In the genomic region with DNA sequence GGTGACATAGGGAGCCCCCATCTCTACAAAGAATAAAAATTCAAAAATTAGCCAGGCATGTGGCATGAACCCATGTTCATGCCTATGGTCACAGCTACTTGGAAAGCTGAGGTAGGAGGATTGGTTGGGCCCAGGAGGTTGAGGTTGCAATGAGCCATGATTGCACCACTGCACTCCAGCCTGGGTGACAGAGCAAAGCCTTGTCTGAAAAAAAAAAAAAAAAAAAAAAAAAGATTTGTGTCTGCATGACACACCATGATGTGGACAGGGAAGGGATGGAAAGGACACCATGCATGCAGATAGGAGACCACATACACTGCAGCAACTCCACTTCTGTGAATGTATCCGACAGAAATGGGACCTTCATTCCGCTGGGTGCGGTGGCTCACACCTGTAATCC, we compare ENCODE assay signal across 25 cellular contexts. TPM values are rescaled to one million over a fixed set of nuclear protein-coding genes. Genes with fewer than 3 reads are reported as not detected.
A peak's percentile ranks its signal among the peaks of the same experiment; 100 is the strongest.
DNase-seq lines count a peak whose midpoint lies in the region; ATAC-seq, FAIRE-seq and TF ChIP-seq lines count a peak whose summit lies in the region.
"Had no signal": no experiment of that assay in that cellular context is flagged by ENCODE, and none has a peak within 500 bp of the region (broad histone marks: within the 10 kb centered on the region; RNA-seq: fewer than 3 reads in every experiment).

No MANE protein-coding gene starts in this region.

- no peak overlapping the region for H3K18ac ChIP-seq in IMR-90 (ENCODE audit: low read depth, low read length)

- in situ Hi-C loops in IMR-90 (cut with MboI; ENCODE audit: low sequenced_read_pairs) = no loop called here

- no peak overlapping the region for H3K27ac ChIP-seq in IMR-90 (ENCODE audit: insufficient read depth, low read length)
- no peak overlapping the region for H3K27ac ChIP-seq in RWPE2 (ENCODE audit: poor library complexity, severe bottlenecking)
- no peak overlapping the region for H3K27ac ChIP-seq in small intestine (ENCODE audit: low read depth in 1 of 2, low read length in 1 of 2)
- H3K27ac ChIP-seq: prostate gland, testis, uterus had no signal

- H3K27me3 ChIP-seq in IMR-90 (ENCODE audit: control insufficient read depth, insufficient read depth, low read length) (no peaks in the 10 kb centered on the region), RWPE2 (ENCODE audit: insufficient read depth, poor library complexity, severe bottlenecking) (no peaks in the 10 kb centered on the region), small intestine (ENCODE audit: control insufficient read depth in 2 of 2, insufficient read depth in 2 of 2, low read length in 2 of 2) (no peaks in the 10 kb centered on the region)
- H3K27me3 ChIP-seq: testis, uterus had no signal

- H2BK5ac ChIP-seq in IMR-90 (ENCODE audit: low read depth, low read length, poor library complexity, severe bottlenecking) = no peak overlapping the region

- no CpG with 5 or more reads among the region's 3 CpGs for WGBS in IMR-90 (ENCODE audit: extremely low coverage in 2 of 2, insufficient read length in 1 of 2), 2 experiments
- 88 to 100% (median 96%) methylated on average over 3 of the region's 3 CpGs for WGBS in small intestine, 3 donors

- H4K8ac ChIP-seq in IMR-90 (ENCODE audit: low read depth in 2 of 2, low read length in 2 of 2) = no peak overlapping the region

- no peak overlapping the region for H3K14ac ChIP-seq in IMR-90 (replicated peaks; ENCODE audit: low read depth, low read length)

- intact Hi-C loops in IMR-90 (cut with micrococcal nuclease) = no loop called here

- no peak overlapping the region for H2AK9ac ChIP-seq in IMR-90 (replicated peaks; ENCODE audit: low read depth, low read length, poor library complexity)

- no peak overlapping the region for H3K4me3 Mint-ChIP-seq in WTC11
- H3K4me3 Mint-ChIP-seq: activated naive CD4-positive, alpha-beta T cell treated with anti-CD3 and anti-CD28 coated beads, Interleukin-2, amount 50 U/mL, for 24 hours; central memory CD8-positive, alpha-beta T cell; stimulated activated effector memory CD8-positive, alpha-beta T cell treated with anti-CD3 and anti-CD28 coated beads, Interleukin-12 subunit alpha, Interleukin-12 subunit beta, amount 100 ng/mL, for 72 hours had no signal

- peaks cover 8% of the 10 kb centered on the region for H3K4me1 ChIP-seq in IMR-90 (ENCODE audit: control insufficient read depth, insufficient read depth, low read length)
- H3K4me1 ChIP-seq in RWPE2 (ENCODE audit: insufficient read depth, poor library complexity, severe bottlenecking) = peaks cover 3% of the 10 kb centered on the region
- H3K4me1 ChIP-seq in small intestine (ENCODE audit: control insufficient read depth in 2 of 2, insufficient read depth in 1 of 2, low read depth in 1 of 2, low read length in 1 of 2) = no peaks in the 10 kb centered on the region
- H3K4me1 ChIP-seq: prostate gland, uterus had no signal

- H3K23ac ChIP-seq in IMR-90 (ENCODE audit: low read depth, low read length) = no peak overlapping the region

- H3K9me3 ChIP-seq in IMR-90 (ENCODE audit: control insufficient read depth, insufficient read depth, low read length) (no peaks in the 10 kb centered on the region), RWPE2 (ENCODE audit: severe bottlenecking) (no peaks in the 10 kb centered on the region), small intestine (ENCODE audit: control insufficient read depth, low read depth) (no peaks in the 10 kb centered on the region)
- H3K9me3 ChIP-seq: mucosa of descending colon, prostate gland, testis, uterus had no signal

- no peak for TF ChIP-seq RAD21 in IMR-90 (IDR thresholded peaks at IDR 0.05; ENCODE audit: low read length)

- peak; percentile 52 for DNase-seq in Daoy (ENCODE audit: low read depth)
- peak; percentile 62 for DNase-seq in IMR-90
- DNase-seq in RWPE2 (ENCODE audit: low spot score) = no peak
- peak; percentile 35 for DNase-seq in glomerular visceral epithelial cell (ENCODE audit: extremely low spot score)
- no peak for DNase-seq in activated naive CD4-positive, alpha-beta T cell treated with anti-CD3 and anti-CD28 coated beads, Interleukin-2, amount 50 U/mL, for 16 hours
- DNase-seq in small intestine = no peak
- no peak for DNase-seq in T-helper 1 cell
- DNase-seq in WTC11 (ENCODE audit: low spot score) = no peak
- DNase-seq: ACHN; activated CD4-positive, alpha-beta T cell treated with anti-CD3 and anti-CD28 coated beads for 4 hours; activated T-cell treated with anti-CD3 and anti-CD28 coated beads, Interleukin-2, amount 50 U/mL, for 48 hours; aorta; C1 segment of cervical spinal cord; Karpas-422; left ventricle myocardium superior; mucosa of descending colon; NCI-H1105 treated with DMSO at 0.1 percent for 48 hours; NK-92 treated with Interleukin-12 subunit alpha and Interleukin-12 subunit beta, amount 100 ng/mL, for 24 hours; testis; uterus had no signal

- no peaks in the 10 kb centered on the region for H3K9me1 ChIP-seq in IMR-90 (ENCODE audit: insufficient read depth, low read length)

- POLR2A ChIA-PET in IMR-90 (lab: Charles Lee; ENCODE audit: unreplicated experiment) (interaction anchor here (0.7 kb wide), 1 partner anchor 13 kb away, joined by 14 read pairs; no protein-coding TSS in a partner anchor), WTC11 (lab: Charles Lee) (no interaction called here)

- no peak overlapping the region for H2BK15ac ChIP-seq in IMR-90 (ENCODE audit: low read depth, low read length)

- H3K4me2 ChIP-seq in IMR-90 (ENCODE audit: low read depth, low read length) = no peak overlapping the region

- H3K4me1 Mint-ChIP-seq in WTC11 = no peaks in the 10 kb centered on the region
- H3K4me1 Mint-ChIP-seq: activated naive CD4-positive, alpha-beta T cell treated with anti-CD3 and anti-CD28 coated beads, Interleukin-2, amount 50 U/mL, for 24 hours; central memory CD8-positive, alpha-beta T cell; stimulated activated effector memory CD8-positive, alpha-beta T cell treated with anti-CD3 and anti-CD28 coated beads, Interleukin-12 subunit alpha, Interleukin-12 subunit beta, amount 100 ng/mL, for 72 hours had no signal

- H3K27ac Mint-ChIP-seq in WTC11 = no peak overlapping the region
- H3K27ac Mint-ChIP-seq: activated naive CD4-positive, alpha-beta T cell treated with anti-CD3 and anti-CD28 coated beads, Interleukin-2, amount 50 U/mL, for 24 hours; stimulated activated effector memory CD8-positive, alpha-beta T cell treated with anti-CD3 and anti-CD28 coated beads, Interleukin-12 subunit alpha, Interleukin-12 subunit beta, amount 100 ng/mL, for 72 hours had no signal

- H3K56ac ChIP-seq in IMR-90 (ENCODE audit: extremely low read depth, insufficient read depth, low read length) = no peak overlapping the region

- no peaks in the 10 kb centered on the region for H3K79me1 ChIP-seq in IMR-90 (ENCODE audit: low read depth in 1 of 2, low read length in 2 of 2)

- TF ChIP-seq CTCF in IMR-90 (conservative IDR thresholded peaks at IDR 0.05; ENCODE audit: low read depth, low read length) (no peak), RWPE2 (IDR thresholded peaks at IDR 0.05; ENCODE audit: poor library complexity, severe bottlenecking) (no peak), WTC11 (IDR thresholded peaks at IDR 0.05) (no peak)

- no TSS peak for BruUV-seq in IMR-90 (replicated peaks; lab: Mats Ljungman, UMichigan)

- H3K4ac ChIP-seq in IMR-90 (ENCODE audit: low read depth, low read length) = no peak overlapping the region

- CTCF ChIA-PET in IMR-90 (lab: Yijun Ruan, JAX) (no interaction called here), WTC11 (lab: Charles Lee) (interaction anchor here (0.6 to 1.5 kb wide), 2 partner anchors 12 to 74 kb away, joined by 3 to 6 read pairs; no protein-coding TSS in a partner anchor)

- no peak overlapping the region for H4K5ac ChIP-seq in IMR-90 (ENCODE audit: low read depth, low read length)

- peaks cover 5% of the 10 kb centered on the region for H3K27me3 Mint-ChIP-seq in WTC11 (ENCODE audit: low read depth)
- H3K27me3 Mint-ChIP-seq: activated naive CD4-positive, alpha-beta T cell treated with anti-CD3 and anti-CD28 coated beads, Interleukin-2, amount 50 U/mL, for 24 hours had no signal

- peak overlapping the region; percentile 39; the same call in 1 of the 2 replicates for H2AK5ac ChIP-seq in IMR-90 (ENCODE audit: low read depth, low read length)

- no peak; the same call in 1 of the 2 replicates for ATAC-seq in IMR-90 (ENCODE audit: low read depth)
- ATAC-seq in RWPE2 (ENCODE audit: low read depth) = 0 out of 3 replicates have a peak, but pooled peaks have one; percentile 14
- ATAC-seq in WTC11 = no peak
- ATAC-seq: left ventricle myocardium superior; mucosa of descending colon; stimulated activated effector memory CD8-positive, alpha-beta T cell treated with anti-CD3 and anti-CD28 coated beads, Interleukin-12 subunit alpha, Interleukin-12 subunit beta, amount 100 ng/mL, for 72 hours had no signal

- no peak for FAIRE-seq in small intestine (lab: Jason Lieb, UNC)
- FAIRE-seq: HTR-8/SVneo had no signal

- H2BK20ac ChIP-seq in IMR-90 (ENCODE audit: low read depth, low read length) = no peak overlapping the region

- H2AFZ ChIP-seq in IMR-90 (replicated peaks; ENCODE audit: low read length, poor library complexity) = no peak overlapping the region

- no peaks in the 10 kb centered on the region for H4K20me1 ChIP-seq in IMR-90 (ENCODE audit: insufficient read depth, low read length)

- no peak for TF ChIP-seq POLR2A in IMR-90 (IDR thresholded peaks at IDR 0.05; ENCODE audit: low read depth, low read length)

- H3K9ac ChIP-seq in IMR-90 (ENCODE audit: low read depth, low read length) = no peak overlapping the region

- H3K9me3 Mint-ChIP-seq in WTC11 = no peaks in the 10 kb centered on the region
- H3K9me3 Mint-ChIP-seq: activated naive CD4-positive, alpha-beta T cell treated with anti-CD3 and anti-CD28 coated beads, Interleukin-2, amount 50 U/mL, for 24 hours; central memory CD8-positive, alpha-beta T cell; stimulated activated effector memory CD8-positive, alpha-beta T cell treated with anti-CD3 and anti-CD28 coated beads, Interleukin-12 subunit alpha, Interleukin-12 subunit beta, amount 100 ng/mL, for 72 hours had no signal

- H3K36me3 Mint-ChIP-seq in WTC11 = no peaks in the 10 kb centered on the region
- H3K36me3 Mint-ChIP-seq: activated naive CD4-positive, alpha-beta T cell treated with anti-CD3 and anti-CD28 coated beads, Interleukin-2, amount 50 U/mL, for 24 hours; stimulated activated effector memory CD8-positive, alpha-beta T cell treated with anti-CD3 and anti-CD28 coated beads, Interleukin-12 subunit alpha, Interleukin-12 subunit beta, amount 100 ng/mL, for 72 hours had no signal

- H3K4me3 ChIP-seq in IMR-90 (ENCODE audit: insufficient read depth, low read depth, low read length) (no peak overlapping the region), RWPE2 (ENCODE audit: severe bottlenecking) (no peak overlapping the region), small intestine (ENCODE audit: low read depth in 1 of 2, low read length in 2 of 2) (no peak overlapping the region)
- H3K4me3 ChIP-seq: mucosa of descending colon, prostate gland, testis, uterus had no signal

- H4K91ac ChIP-seq in IMR-90 (ENCODE audit: insufficient read depth, low read depth, low read length) = no peak overlapping the region

- dilution Hi-C loops in IMR-90 (cut with HindIII; ENCODE audit: low sequenced_read_pairs, unreplicated experiment) = no loop called here

- H2BK120ac ChIP-seq in IMR-90 (ENCODE audit: low read depth, low read length) = no peak overlapping the region

- H3K36me3 ChIP-seq in IMR-90 (ENCODE audit: control insufficient read depth, insufficient read depth, low read length) = no peaks in the 10 kb centered on the region
- no peaks in the 10 kb centered on the region for H3K36me3 ChIP-seq in RWPE2 (ENCODE audit: low read depth)
- H3K36me3 ChIP-seq in small intestine (ENCODE audit: control insufficient read depth in 2 of 2, insufficient read depth in 2 of 2, low read length in 2 of 2) = no peaks in the 10 kb centered on the region
- H3K36me3 ChIP-seq: prostate gland, uterus had no signal

RNA-seq across cellular contexts. Expression of a gene that starts 34.0 kb away (rescaled TPM):
- 30.8 and 32.9 TPM in 2 replicates for total RNA-seq in Daoy (2014; rRNA removed; shearing (Covaris generic))
- total RNA-seq in IMR-90 (2012; rRNA removed) = 50.8 and 53.4 TPM in 2 replicates
- 77.0 and 84.5 TPM in 2 replicates for polyA plus RNA-seq in IMR-90 (2012; rRNA removed)
- polyA plus RNA-seq in IMR-90 (2012; cell fraction: cytosol; rRNA removed) = 102 and 137 TPM in 2 replicates
- 80.0 and 184 TPM in 2 replicates for polyA plus RNA-seq in IMR-90 (2012; cell fraction: nucleus; rRNA removed; ENCODE audit: low replicate concordance)
- 10 to 100 TPM in 1 of 3 donors, 1 to 10 TPM in 2; 1.6 to 13.0 (median 9.8) TPM for polyA plus RNA-seq in small intestine
- 28.2 to 32.4 TPM (median 32.2 TPM) in 3 replicates for total RNA-seq in WTC11 (2021)

RNA-seq across cellular contexts. Expression of a gene that starts 55.5 kb away (rescaled TPM):
- total RNA-seq in Daoy (2014; rRNA removed; shearing (Covaris generic)) = 126 and 145 TPM in 2 replicates
- total RNA-seq in IMR-90 (2012; rRNA removed) (50.9 and 55.8 TPM in 2 replicates), WTC11 (2021) (30.1 to 47.9 TPM (median 36.4 TPM) in 3 replicates)
- polyA plus RNA-seq in IMR-90 (2012; rRNA removed) (52.1 and 61.9 TPM in 2 replicates), small intestine (10 to 100 TPM; 48.5 to 51.4 (median 48.6) TPM)
- 52.5 and 65.2 TPM in 2 replicates for polyA plus RNA-seq in IMR-90 (2012; cell fraction: cytosol; rRNA removed)
- polyA plus RNA-seq in IMR-90 (2012; cell fraction: nucleus; rRNA removed; ENCODE audit: low replicate concordance) = 50.7 and 114 TPM in 2 replicates

RNA-seq across cellular contexts. Expression of a gene that starts 55.8 kb away (rescaled TPM):
- total RNA-seq in Daoy (2014; rRNA removed; shearing (Covaris generic)) = 470 and 520 TPM in 2 replicates
- 310 and 347 TPM in 2 replicates for total RNA-seq in IMR-90 (2012; rRNA removed)
- polyA plus RNA-seq in IMR-90 (2012; rRNA removed) = 461 and 500 TPM in 2 replicates
- polyA plus RNA-seq in IMR-90 (2012; cell fraction: cytosol; rRNA removed) = 350 and 779 TPM in 2 replicates
- 196 and 505 TPM in 2 replicates for polyA plus RNA-seq in IMR-90 (2012; cell fraction: nucleus; rRNA removed; ENCODE audit: low replicate concordance)
- 100 to 1,000 TPM; 254 to 350 (median 286) TPM for polyA plus RNA-seq in small intestine
- 224 to 240 TPM (median 228 TPM) in 3 replicates for total RNA-seq in WTC11 (2021)

RNA-seq across cellular contexts. Expression of a gene that starts 58.3 kb away (rescaled TPM):
- 31.9 and 33.5 TPM in 2 replicates for total RNA-seq in Daoy (2014; rRNA removed; shearing (Covaris generic))
- total RNA-seq in IMR-90 (2012; rRNA removed) (23.3 and 25.8 TPM in 2 replicates), WTC11 (2021) (156 to 160 TPM (median 156 TPM) in 3 replicates)
- polyA plus RNA-seq in IMR-90 (2012; rRNA removed) (58.5 and 69.2 TPM in 2 replicates), small intestine (10 to 100 TPM; 23.0 to 38.2 (median 28.6) TPM)
- 17.8 and 19.2 TPM in 2 replicates for polyA plus RNA-seq in IMR-90 (2012; cell fraction: cytosol; rRNA removed)
- 366 and 435 TPM in 2 replicates for polyA plus RNA-seq in IMR-90 (2012; cell fraction: nucleus; rRNA removed; ENCODE audit: low replicate concordance)

RNA-seq across cellular contexts. Expression of a gene that starts 58.4 kb away (rescaled TPM):
- 82.6 and 91.8 TPM in 2 replicates for total RNA-seq in Daoy (2014; rRNA removed; shearing (Covaris generic))
- total RNA-seq in IMR-90 (2012; rRNA removed) (46.7 and 52.7 TPM in 2 replicates), WTC11 (2021) (47.9 to 58.8 TPM (median 49.9 TPM) in 3 replicates)
- polyA plus RNA-seq in IMR-90 (2012; rRNA removed) (41.5 and 44.7 TPM in 2 replicates), small intestine (10 to 100 TPM; 17.4 to 25.1 (median 24.7) TPM)
- polyA plus RNA-seq in IMR-90 (2012; cell fraction: cytosol; rRNA removed) = 31.4 and 45.1 TPM in 2 replicates
- 19.1 and 45.5 TPM in 2 replicates for polyA plus RNA-seq in IMR-90 (2012; cell fraction: nucleus; rRNA removed; ENCODE audit: low replicate concordance)

Comparison
In these comparisons a context has a peak if more than half of its experiments do, and no peak if none do; other contexts are left out.
1. DNase-seq: peak in Daoy (single experiment), IMR-90 (single experiment) and glomerular visceral epithelial cell (single experiment); none in RWPE2 (single experiment), activated naive CD4-positive, alpha-beta T cell treated with anti-CD3 and anti-CD28 coated beads, Interleukin-2, amount 50 U/mL, for 16 hours (single experiment), small intestine (single experiment), T-helper 1 cell (0 of 5) and WTC11 (single experiment).